16 cellular contexts compared by ENCODE assay signal in the genomic region with DNA sequence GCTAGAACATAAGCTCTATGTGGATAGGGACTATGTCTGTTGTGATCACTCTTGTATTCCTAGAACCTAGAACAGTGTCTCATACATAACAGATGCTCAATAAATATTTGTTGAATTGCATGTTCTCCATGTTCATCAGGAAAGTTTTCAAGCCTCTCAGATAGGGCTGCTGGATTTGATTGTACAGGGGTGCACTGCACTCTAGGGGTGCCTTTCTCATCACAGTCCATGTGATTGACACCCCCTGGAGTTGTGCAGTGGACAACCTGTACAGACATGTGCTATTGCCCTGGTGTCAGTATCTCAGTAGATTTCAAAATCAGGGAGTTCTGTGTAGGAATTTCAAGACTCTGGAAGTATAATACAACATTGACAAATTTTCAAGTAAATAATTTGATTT. TPM values are rescaled to one million over a fixed set of nuclear protein-coding genes. Genes with fewer than 3 reads are reported as not detected.
DNase-seq lines count a peak whose midpoint lies in the region; ATAC-seq, FAIRE-seq and TF ChIP-seq lines count a peak whose summit lies in the region.
"Had no signal": no experiment of that assay in that cellular context is flagged by ENCODE, and none has a peak within 500 bp of the region (broad histone marks: within the 10 kb centered on the region; RNA-seq: fewer than 3 reads in every experiment).

No MANE protein-coding gene starts in this region.

- no peak for TF ChIP-seq POLR2A in K562 (conservative IDR thresholded peaks at IDR 0.05)
- no peak for TF ChIP-seq POLR2A in sigmoid colon (IDR thresholded peaks at IDR 0.05)

- H3K36me3 ChIP-seq in K562 (ENCODE audit: control insufficient read depth, insufficient read depth, low read length) (peaks cover 12% of the 10 kb centered on the region), sigmoid colon (peaks cover 0 to 3% (median 0%) of the 10 kb centered on the region in 4 donors)
- H3K36me3 ChIP-seq: prostate gland had no signal

- CTCF ChIA-PET in K562 (lab: Yijun Ruan, JAX; ENCODE audit: low intra/inter-chr PET ratio): no interaction called here

- TF ChIP-seq RAD21 in K562 (CRISPR knock-in tag; conservative IDR thresholded peaks at IDR 0.05 in 1 of 2, IDR thresholded peaks at IDR 0.05 in 1 of 2): no peak

- peak; percentile 45 for ATAC-seq in K562
- no peak for ATAC-seq in HG02623 (IDR thresholded peaks at IDR 0.05; ENCODE audit: unreplicated experiment)
- ATAC-seq: CD8-positive, alpha-beta T cell; stimulated activated naive B cell treated with anti-CD40 and anti-IgM and Interleukin-4, amounts not matched to agents 10 μg/mL and 1 μg/mL and 100 μg/mL, for 72 hours had no signal

- H3K4me1 Mint-ChIP-seq in glutamatergic neuron (ENCODE audit: low read depth, unreplicated experiment): peaks cover 27% of the 10 kb centered on the region

- intact Hi-C loops in K562 (cut with micrococcal nuclease): no loop called here
- intact Hi-C loops in sigmoid colon (cut with DNase I): loop anchor here (5.0 kb wide), 2 partner anchors 59 to 164 kb away; partner anchors contain the start of gene MBNL2

- peaks cover 5% of the 10 kb centered on the region for H3K36me3 Mint-ChIP-seq in glutamatergic neuron (ENCODE audit: unreplicated experiment)

- peaks cover 17% of the 10 kb centered on the region for H4K20me1 ChIP-seq in K562 (replicated peaks; ENCODE audit: control insufficient read depth, insufficient read depth, low read length)

- peaks cover 4% of the 10 kb centered on the region for H3K9me1 ChIP-seq in K562 (ENCODE audit: control insufficient read depth, insufficient read depth, low read length)

- H3K9me3 ChIP-seq in K562 (replicated peaks; ENCODE audit: control insufficient read depth, insufficient read depth, low read depth, low read length) (no peaks in the 10 kb centered on the region), sigmoid colon (no peaks in the 10 kb centered on the region)
- H3K9me3 ChIP-seq: prostate gland had no signal

- in situ Hi-C loops in K562 (cut with MboI) (no loop called here), ACHN (cut with HindIII; ENCODE audit: low pct_ligation_motif_present, low pct_unique_long_range_greater_than_20kb, low sequenced_read_pairs) (no loop called here)

- peaks cover 4% of the 10 kb centered on the region for H3K9me3 Mint-ChIP-seq in glutamatergic neuron (ENCODE audit: unreplicated experiment)
- H3K9me3 Mint-ChIP-seq: CD8-positive, alpha-beta T cell had no signal

- no peak overlapping the region for H3K4me3 Mint-ChIP-seq in glutamatergic neuron (ENCODE audit: unreplicated experiment)
- H3K4me3 Mint-ChIP-seq: CD8-positive, alpha-beta T cell; stimulated activated naive B cell treated with anti-CD40 and anti-IgM and Interleukin-4, amounts not matched to agents 10 μg/mL and 1 μg/mL and 100 μg/mL, for 72 hours had no signal

- peak overlapping the region; percentile 19 for H3K27ac Mint-ChIP-seq in glutamatergic neuron (ENCODE audit: unreplicated experiment)
- H3K27ac Mint-ChIP-seq: activated B cell treated with CpG ODN at 0.5 μM for 24 hours; CD8-positive, alpha-beta T cell; stimulated activated naive B cell treated with anti-CD40 and anti-IgM and Interleukin-4, amounts not matched to agents 10 μg/mL and 1 μg/mL and 100 μg/mL, for 72 hours had no signal

- H3K27me3 ChIP-seq in K562 (ENCODE audit: control insufficient read depth in 2 of 2, insufficient read depth in 2 of 2, low read length in 2 of 2) (no peaks in the 10 kb centered on the region), sigmoid colon (no peaks in the 10 kb centered on the region)

- POLR2A ChIA-PET in K562 (lab: Yijun Ruan, JAX): interaction anchor here (0.7 kb wide), 1 partner anchor 19 kb away, joined by 3 read pairs; no protein-coding TSS in a partner anchor

- no peak overlapping the region for H3K9ac ChIP-seq in K562 (ENCODE audit: insufficient read depth in 1 of 2, low read depth in 2 of 2, low read length in 2 of 2)

- FAIRE-seq in GM19239 (lab: Jason Lieb, UNC) (peak; percentile 33), K562 (lab: Jason Lieb, UNC) (no peak)
- FAIRE-seq: GM18507 had no signal

- DNase-seq in GM19239 (ENCODE audit: insufficient read length, low spot score): no peak
- no peak for DNase-seq in K562 (ENCODE audit: extremely low read depth in 1 of 4, low spot score in 3 of 4)
- no peak for DNase-seq in glutamatergic neuron
- no peak for DNase-seq in sigmoid colon
- DNase-seq in germinal center (ENCODE audit: low spot score): no peak
- DNase-seq in NK-92 (lab: John Stamatoyannopoulos, UW; ENCODE audit: unreplicated experiment): no peak
- no peak for DNase-seq in ACHN
- DNase-seq: activated B cell treated with CpG ODN at 0.5 μM for 24 hours; CD8-positive, alpha-beta T cell; H7; NCI-H1436 treated with DMSO at 0.1 percent for 48 hours; stimulated activated CD4-positive, alpha-beta T cell treated with anti-CD3 and anti-CD28 coated beads, Interleukin-12 subunit alpha, Interleukin-12 subunit beta, amount 100 ng/mL, for 4 hours; stimulated activated naive B cell treated with anti-CD40 and anti-IgM and Interleukin-4, amounts not matched to agents 10 μg/mL and 1 μg/mL and 100 μg/mL, for 72 hours had no signal

- TF ChIP-seq EP300 in K562 (IDR thresholded peaks at IDR 0.05; ENCODE audit: low read length) (no peak), sigmoid colon (IDR thresholded peaks at IDR 0.05) (no peak)

- no peaks in the 10 kb centered on the region for H3K27me3 Mint-ChIP-seq in glutamatergic neuron (ENCODE audit: unreplicated experiment)
- H3K27me3 Mint-ChIP-seq: activated B cell treated with CpG ODN at 0.5 μM for 24 hours; stimulated activated naive B cell treated with anti-CD40 and anti-IgM and Interleukin-4, amounts not matched to agents 10 μg/mL and 1 μg/mL and 100 μg/mL, for 72 hours had no signal

- H3K4me1 ChIP-seq in K562 (replicated peaks in 1 of 2; ENCODE audit: control insufficient read depth in 2 of 2, insufficient read depth in 2 of 2, low read length in 2 of 2) (no peaks in the 10 kb centered on the region), sigmoid colon (peaks cover 0 to 99% (median 90%) of the 10 kb centered on the region in 4 donors)

- H3K79me2 ChIP-seq in K562 (ENCODE audit: control insufficient read depth, insufficient read depth, low read length): peaks cover 84% of the 10 kb centered on the region

- no peak overlapping the region for H3K4me2 ChIP-seq in K562 (ENCODE audit: insufficient read depth, low read length)

- H2AFZ ChIP-seq in K562 (ENCODE audit: low read depth, low read length): no peak overlapping the region

- TF ChIP-seq CTCF in K562 (IDR thresholded peaks at IDR 0.05 in 2 of 3, conservative IDR thresholded peaks at IDR 0.05 in 1 of 3; ENCODE audit: insufficient read depth in 2 of 3, low read depth in 1 of 3, low read length in 3 of 3) (no peak), glutamatergic neuron (IDR thresholded peaks at IDR 0.05; ENCODE audit: partially characterized antibody, unreplicated experiment) (no peak), sigmoid colon (IDR thresholded peaks at IDR 0.05) (no peak)

- no TSS peak for BruUV-seq in K562 (replicated peaks; lab: Mats Ljungman, UMichigan)

- H3K27ac ChIP-seq in K562 (ENCODE audit: extremely low read depth, low read depth, low read length) (no peak overlapping the region), sigmoid colon (peak overlapping the region; percentile 72 to 89 (median 80))

- H3K4me3 ChIP-seq in K562: no peak overlapping the region
- H3K4me3 ChIP-seq in sigmoid colon: no peak overlapping the region
- H3K4me3 ChIP-seq: prostate gland had no signal

TF ChIP-seq in K562, 482 proteins besides CTCF, POLR2A, EP300 and RAD21:
- no peak for TF ChIP-seq ARID1B (IDR thresholded peaks at IDR 0.05)
- TF ChIP-seq, protein P1, sequence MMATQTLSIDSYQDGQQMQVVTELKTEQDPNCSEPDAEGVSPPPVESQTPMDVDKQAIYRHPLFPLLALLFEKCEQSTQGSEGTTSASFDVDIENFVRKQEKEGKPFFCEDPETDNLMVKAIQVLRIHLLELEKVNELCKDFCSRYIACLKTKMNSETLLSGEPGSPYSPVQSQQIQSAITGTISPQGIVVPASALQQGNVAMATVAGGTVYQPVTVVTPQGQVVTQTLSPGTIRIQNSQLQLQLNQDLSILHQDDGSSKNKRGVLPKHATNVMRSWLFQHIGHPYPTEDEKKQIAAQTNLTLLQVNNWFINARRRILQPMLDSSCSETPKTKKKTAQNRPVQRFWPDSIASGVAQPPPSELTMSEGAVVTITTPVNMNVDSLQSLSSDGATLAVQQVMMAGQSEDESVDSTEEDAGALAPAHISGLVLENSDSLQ (IDR thresholded peaks at IDR 0.05): peak; percentile 43; the same call in 1 of the 2 replicates
TF ChIP-seq in K562: peak in this region for 1.

RNA-seq across cellular contexts. Expression of gene MBNL2, which starts 58.9 kb away (rescaled TPM):
- total RNA-seq in K562 (2011; cell fraction: chromatin; rRNA removed; ENCODE audit: low replicate concordance): 15.8 and 50.2 TPM in 2 replicates
- total RNA-seq in K562 (2011; cell fraction: nucleolus; rRNA removed): 6.8 and 9.1 TPM in 2 replicates
- total RNA-seq in K562 (2011; cell fraction: nucleoplasm; rRNA removed): 14.8 and 18.3 TPM in 2 replicates
- total RNA-seq in K562 (2014; rRNA removed) (13.8 and 14.1 TPM in 2 replicates), K562 (2014; rRNA removed; fragmentation: Illumina TruSeq; extraction: Trizol) (22.8 and 26.7 TPM in 2 replicates), K562 (2015; rRNA removed; fragmentation: Illumina TruSeq; extraction: Trizol) (6.3 and 7.5 TPM in 2 replicates), K562 (2021) (22.0 and 24.8 TPM in 2 replicates), glutamatergic neuron (ENCODE audit: unreplicated experiment) (12.4 TPM), sigmoid colon (100 to 1,000 TPM in 1 of 4 donors, 10 to 100 TPM in 3; 84.7 to 110 (median 95.1) TPM)
- polyA plus RNA-seq in K562 (2011; rRNA removed) (14.7 and 16.8 TPM in 2 replicates), K562 (2014; fragmentation: Illumina TruSeq; extraction: Trizol) (18.2 and 19.6 TPM in 2 replicates), K562 (2014; fragmentation: Nextera tagmentation; extraction: Ambion mirVana) (10 to 100 TPM in 1 of 2 experiments, 1 to 10 TPM in 1; 7.0 to 10.5 TPM), K562 (2014; rRNA removed) (9.1 and 11.7 TPM in 2 replicates), sigmoid colon (10 to 100 TPM; 11.8 to 16.2 (median 14.8) TPM)
- polyA plus RNA-seq in K562 (2011; cell fraction: cytosol; rRNA removed): 8.7 and 16.4 TPM in 2 replicates
- polyA plus RNA-seq in K562 (2011; cell fraction: nucleus; rRNA removed): 14.1 and 16.0 TPM in 2 replicates
- polyA plus RNA-seq in K562 (2012): 7.2 and 20.6 TPM in 2 replicates
- polyA minus RNA-seq in K562 (2011; rRNA and poly(A)+ RNA removed): 63.7 and 74.2 TPM in 2 replicates
- 18.5 and 23.4 TPM in 2 replicates for polyA minus RNA-seq in K562 (2011; cell fraction: cytosol; rRNA and poly(A)+ RNA removed)
- polyA minus RNA-seq in K562 (2011; cell fraction: nucleus; rRNA and poly(A)+ RNA removed): 16.4 and 39.1 TPM in 2 replicates
